8 cellular contexts compared by ENCODE assay signal in genomic region chr18:49812321-49813070, GRCh38. TPM values are rescaled to one million over a fixed set of nuclear protein-coding genes. Genes with fewer than 3 reads are reported as not detected.
DNase-seq lines count a peak whose midpoint lies in the region; ATAC-seq lines count a peak whose summit lies in the region.

No MANE protein-coding gene starts in this region.

- peaks cover 34% of the 10 kb centered on the region for H3K36me3 Mint-ChIP-seq in activated CD4-positive, alpha-beta T cell treated with anti-CD3 and anti-CD28 coated beads for 36 hours (ENCODE audit: low read depth)

- H3K9me3 ChIP-seq in SJSA1 (replicated peaks) = peaks cover 5% of the 10 kb centered on the region

- POLR2A ChIA-PET in activated CD4-positive, alpha-beta T cell treated with anti-CD3 and anti-CD28 coated beads for 36 hours (lab: Charles Lee) = no interaction called here

- H3K9me3 Mint-ChIP-seq in activated CD4-positive, alpha-beta T cell treated with anti-CD3 and anti-CD28 coated beads for 36 hours (ENCODE audit: low read depth) = peaks cover 14% of the 10 kb centered on the region

- intact Hi-C loops in activated CD4-positive, alpha-beta T cell treated with anti-CD3 and anti-CD28 coated beads for 36 hours (cut with DNase I, micrococcal nuclease) = loop anchor here (1.0 to 10.0 kb wide), 15 partner anchors 24 to 1880 kb away; partner anchors contain the start of genes C18orf32 (in 2 of the 2), CXXC1 (in 2 of the 2), DYM (in 2 of the 2) and SKA1 (in 2 of the 2)
- intact Hi-C loops in posterior cingulate gyrus (cut with DNase I) = no loop called here

- H3K27ac ChIP-seq in SJSA1 = peak overlapping the region; percentile 94

- CTCF ChIA-PET in activated CD4-positive, alpha-beta T cell treated with anti-CD3 and anti-CD28 coated beads for 36 hours (lab: Charles Lee) = interaction anchor here (0.6 kb wide), 1 partner anchor 66 kb away, joined by 3 read pairs; no protein-coding TSS in a partner anchor

- peaks cover 37% of the 10 kb centered on the region for H3K4me1 Mint-ChIP-seq in activated CD4-positive, alpha-beta T cell treated with anti-CD3 and anti-CD28 coated beads for 36 hours

- H3K27ac Mint-ChIP-seq in activated CD4-positive, alpha-beta T cell treated with anti-CD3 and anti-CD28 coated beads for 36 hours = peak overlapping the region; percentile 98

- peak overlapping the region; percentile 67 for H3K4me3 ChIP-seq in SJSA1

- no peaks in the 10 kb centered on the region for H3K27me3 ChIP-seq in SJSA1 (replicated peaks)

- H3K36me3 ChIP-seq in SJSA1 = peaks cover 17% of the 10 kb centered on the region

- peak overlapping the region; percentile 93 for H3K4me3 Mint-ChIP-seq in activated CD4-positive, alpha-beta T cell treated with anti-CD3 and anti-CD28 coated beads for 36 hours

- H3K27me3 Mint-ChIP-seq in activated CD4-positive, alpha-beta T cell treated with anti-CD3 and anti-CD28 coated beads for 36 hours = no peaks in the 10 kb centered on the region

- no peak for DNase-seq in activated CD4-positive, alpha-beta T cell treated with anti-CD3 and anti-CD28 coated beads for 36 hours
- DNase-seq in activated CD4-positive, alpha-beta T cell treated with anti-CD3 and anti-CD28 coated beads, Interleukin-2, amount 50 U/mL, for 1 hour = no peak
- DNase-seq in SJSA1 (ENCODE audit: low read depth in 1 of 2, low spot score in 2 of 2) (peak in 1 of 2 experiments; percentile 54), fibroblast of gingiva (ENCODE audit: low read depth) (peak; percentile 2), pons (ENCODE audit: low spot score) (peak; percentile 11), posterior cingulate gyrus (no peak)
- no peak for DNase-seq in activated effector memory CD4-positive, alpha-beta T cell treated with Interleukin-2 at 50 U/mL for 16 hours

- peaks cover 23% of the 10 kb centered on the region for H3K4me1 ChIP-seq in SJSA1 (replicated peaks)

- ATAC-seq in activated CD4-positive, alpha-beta T cell treated with anti-CD3 and anti-CD28 coated beads for 36 hours = no peak
- ATAC-seq in HG02763 (IDR thresholded peaks at IDR 0.05; ENCODE audit: unreplicated experiment) = no peak

RNA-seq across cellular contexts. Expression of gene ACAA2, which starts 0.8 kb away (rescaled TPM):
- total RNA-seq in activated CD4-positive, alpha-beta T cell treated with anti-CD3 and anti-CD28 coated beads for 36 hours = 10 to 100 TPM; 63.4 to 75.2 TPM
- total RNA-seq in SJSA1 (2014; rRNA removed; shearing (Covaris generic)) = 144 and 157 TPM in 2 replicates

Comparison
In these comparisons a context has a peak if more than half of its experiments do, and no peak if none do; other contexts are left out.
1. DNase-seq: peak in fibroblast of gingiva (single experiment) and pons (single experiment); none in activated CD4-positive, alpha-beta T cell treated with anti-CD3 and anti-CD28 coated beads for 36 hours (single experiment), activated CD4-positive, alpha-beta T cell treated with anti-CD3 and anti-CD28 coated beads, Interleukin-2, amount 50 U/mL, for 1 hour (single experiment), activated effector memory CD4-positive, alpha-beta T cell treated with Interleukin-2 at 50 U/mL for 16 hours (single experiment) and posterior cingulate gyrus (0 of 10).